ENCODE assay signal across 8 cellular contexts in genomic region chr2:109143214-109144187, GRCh38. TPM values are rescaled to one million over a fixed set of nuclear protein-coding genes. Genes with fewer than 3 reads are reported as not detected.
DNase-seq lines count a peak whose midpoint lies in the region; ATAC-seq and TF ChIP-seq lines count a peak whose summit lies in the region.

No MANE protein-coding gene starts in this region.

- H3K4me1 Mint-ChIP-seq in effector memory CD8-positive, alpha-beta T cell (ENCODE audit: low read depth in 2 of 2): peaks cover 12 to 15% of the 10 kb centered on the region in 2 donors

- H3K9me3 Mint-ChIP-seq in effector memory CD8-positive, alpha-beta T cell: no peaks in the 10 kb centered on the region

- H3K27me3 ChIP-seq in left ventricle myocardium inferior (ENCODE audit: low read depth): no peaks in the 10 kb centered on the region

- H3K27ac ChIP-seq in left ventricle myocardium inferior (replicated peaks): no peak overlapping the region

- H3K4me3 ChIP-seq in left ventricle myocardium inferior: no peak overlapping the region

- H3K4me1 ChIP-seq in left ventricle myocardium inferior: peaks cover under 1% of the 10 kb centered on the region

- H3K36me3 ChIP-seq in left ventricle myocardium inferior: no peaks in the 10 kb centered on the region

- peak overlapping the region in 1 of 2 donors; percentile 68 for H3K27ac Mint-ChIP-seq in effector memory CD8-positive, alpha-beta T cell

- DNase-seq in GM13977 (ENCODE audit: low spot score) (peak; percentile 43), T-helper 9 cell (peak; percentile 45), NAMALWA (ENCODE audit: low spot score) (no peak), NCI-H1048 (lab: John Stamatoyannopoulos, UW) (no peak), left ventricle myocardium inferior (no peak), NCI-H1105 (lab: John Stamatoyannopoulos, UW) (no peak)
- peak; percentile 24 to 48 (median 40) for DNase-seq in effector memory CD8-positive, alpha-beta T cell

- in situ Hi-C loops in GM13977 (cut with MboI; ENCODE audit: low pct_unique_long_range_greater_than_20kb, low sequenced_read_pairs, unreplicated experiment): no loop called here

- H3K9me3 ChIP-seq in left ventricle myocardium inferior (replicated peaks): no peaks in the 10 kb centered on the region

- peak; percentile 91 for ATAC-seq in HG02798 (IDR thresholded peaks at IDR 0.05; ENCODE audit: poor library complexity, unreplicated experiment)
- peak; percentile 84 for ATAC-seq in effector memory CD8-positive, alpha-beta T cell (replicated peaks)

- no peak for TF ChIP-seq CTCF in GM13977 (IDR thresholded peaks at IDR 0.05; ENCODE audit: extremely low read depth, insufficient read depth, missing control alignments)
- TF ChIP-seq CTCF in left ventricle myocardium inferior (IDR thresholded peaks at IDR 0.05; ENCODE audit: borderline replicate concordance): no peak

- no peaks in the 10 kb centered on the region for H3K36me3 Mint-ChIP-seq in effector memory CD8-positive, alpha-beta T cell (ENCODE audit: insufficient read depth)

- peaks cover 46 to 78% of the 10 kb centered on the region in 2 donors for H3K27me3 Mint-ChIP-seq in effector memory CD8-positive, alpha-beta T cell

- intact Hi-C loops in left ventricle myocardium inferior (cut with micrococcal nuclease): no loop called here

- peak overlapping the region; percentile 43 to 61 for H3K4me3 Mint-ChIP-seq in effector memory CD8-positive, alpha-beta T cell

RNA-seq across cellular contexts. Expression of gene SH3RF3, which starts 14.5 kb away (rescaled TPM):
- 7.9 TPM for total RNA-seq in left ventricle myocardium inferior

Comparison
In these comparisons a context has a peak if more than half of its experiments do, and no peak if none do; other contexts are left out.
1. DNase-seq: peak in GM13977 (single experiment), T-helper 9 cell (single experiment) and effector memory CD8-positive, alpha-beta T cell (3 of 3); none in NAMALWA (single experiment), NCI-H1048 (single experiment), left ventricle myocardium inferior (single experiment) and NCI-H1105 (single experiment).